Comparison of ENCODE assay signal across 10 cellular contexts in the genomic region with DNA sequence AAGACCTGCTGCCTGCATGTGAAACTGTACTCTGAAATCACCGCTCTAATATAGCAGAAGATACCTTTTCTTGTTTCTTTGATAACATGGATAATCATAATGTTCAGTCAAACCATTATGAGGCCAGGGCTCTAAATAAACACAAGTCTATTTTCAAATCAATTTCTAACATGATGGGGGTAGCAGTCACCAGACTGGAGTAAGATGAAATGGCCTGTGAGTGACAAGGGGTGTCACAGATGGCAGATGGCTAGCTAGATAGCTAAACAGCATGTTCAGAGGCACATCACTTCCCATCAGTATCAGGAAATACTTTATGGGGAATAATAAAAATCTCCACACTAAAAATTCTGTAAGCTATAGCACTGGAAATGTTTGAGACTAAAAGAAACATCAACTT. TPM values are rescaled to one million over a fixed set of nuclear protein-coding genes. Genes with fewer than 3 reads are reported as not detected.
DNase-seq lines count a peak whose midpoint lies in the region; ATAC-seq and TF ChIP-seq lines count a peak whose summit lies in the region.
"Had no signal": no experiment of that assay in that cellular context is flagged by ENCODE, and none has a peak within 500 bp of the region (broad histone marks: within the 10 kb centered on the region; RNA-seq: fewer than 3 reads in every experiment).

No MANE protein-coding gene starts in this region.

- intact Hi-C loops in natural killer cell (cut with micrococcal nuclease): no loop called here

- no peaks in the 10 kb centered on the region for H3K36me3 Mint-ChIP-seq in natural killer cell

- DNase-seq in NCI-H146 (lab: John Stamatoyannopoulos, UW) (peak; percentile 11), NCI-H146 treated with DMSO at 0.1 percent for 48 hours (lab: John Stamatoyannopoulos, UW; ENCODE audit: unreplicated experiment) (no peak), natural killer cell (no peak), dedifferentiated amniotic fluid mesenchymal stem cell (ENCODE audit: extremely low spot score) (no peak), AML-193 (lab: John Stamatoyannopoulos, UW) (no peak)
- DNase-seq: 8988T, mucosa of descending colon had no signal

- TF ChIP-seq CTCF in natural killer cell (IDR thresholded peaks at IDR 0.05): no peak

- H3K4me1 Mint-ChIP-seq in natural killer cell: peaks cover 46 to 56% of the 10 kb centered on the region in 2 donors

- H3K4me3 Mint-ChIP-seq in natural killer cell: no peak overlapping the region

- no peaks in the 10 kb centered on the region for H3K27me3 Mint-ChIP-seq in natural killer cell (ENCODE audit: low read depth in 2 of 2)

- H3K27ac Mint-ChIP-seq in natural killer cell: peak overlapping the region; percentile 9 to 39

- no peaks in the 10 kb centered on the region for H3K9me3 Mint-ChIP-seq in natural killer cell

- peak; percentile 36 for ATAC-seq in GM21717 (IDR thresholded peaks at IDR 0.05; ENCODE audit: unreplicated experiment)
- ATAC-seq in HG03571 (IDR thresholded peaks at IDR 0.05; ENCODE audit: unreplicated experiment): peak; percentile 28
- no peak for ATAC-seq in natural killer cell
- ATAC-seq in GM19463 (IDR thresholded peaks at IDR 0.05; ENCODE audit: unreplicated experiment): no peak

RNA-seq across cellular contexts. Expression of gene MBD2, which starts 14.0 kb away (rescaled TPM):
- 100 to 1,000 TPM in 1 of 3 donors, 10 to 100 TPM in 2; 74.8 to 107 (median 92.3) TPM for total RNA-seq in natural killer cell

RNA-seq across cellular contexts. Expression of gene POLI, which starts 58.9 kb away (rescaled TPM):
- 10 to 100 TPM; 20.0 to 31.3 (median 23.9) TPM for total RNA-seq in natural killer cell

Comparison
In these comparisons a context has a peak if more than half of its experiments do, and no peak if none do; other contexts are left out.
1. ATAC-seq: peak in GM21717 (single experiment) and HG03571 (single experiment); none in natural killer cell (0 of 3) and GM19463 (single experiment).